19 cellular contexts compared by ENCODE assay signal in the genomic region with DNA sequence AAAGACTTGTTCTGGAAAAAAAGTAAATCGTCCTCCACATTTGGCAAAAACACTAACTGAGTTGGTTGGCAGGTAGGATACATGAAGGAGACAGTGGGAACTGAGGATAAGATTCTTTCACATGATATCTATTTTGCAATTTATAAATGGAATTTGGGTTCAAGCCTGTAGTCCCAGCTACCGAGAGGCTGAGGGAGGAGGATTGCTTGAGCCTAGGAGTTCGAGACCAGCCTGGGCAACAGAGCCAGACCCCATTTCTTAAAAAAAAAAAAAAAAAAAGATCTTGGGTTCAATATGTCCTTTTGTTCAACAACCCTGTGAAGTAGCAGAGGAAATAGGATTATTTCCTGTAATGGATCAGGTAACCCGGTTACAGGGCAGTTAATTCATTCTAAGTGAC. TPM values are rescaled to one million over a fixed set of nuclear protein-coding genes. Genes with fewer than 3 reads are reported as not detected.
DNase-seq lines count a peak whose midpoint lies in the region; ATAC-seq, FAIRE-seq and TF ChIP-seq lines count a peak whose summit lies in the region.
"Had no signal": no experiment of that assay in that cellular context is flagged by ENCODE, and none has a peak within 500 bp of the region (broad histone marks: within the 10 kb centered on the region; RNA-seq: fewer than 3 reads in every experiment).

No MANE protein-coding gene starts in this region.

- BruUV-seq in endothelial cell of umbilical vein (replicated peaks; lab: Mats Ljungman, UMichigan), result no TSS peak

- H3K79me2 ChIP-seq in endothelial cell of umbilical vein (ENCODE audit: control insufficient read depth, insufficient read depth, low read length), result no peaks in the 10 kb centered on the region
- H3K79me2 ChIP-seq in parathyroid adenoma, result no peaks in the 10 kb centered on the region
- H3K79me2 ChIP-seq in mesendoderm (ENCODE audit: control insufficient read depth, insufficient read depth, low read length), result no peaks in the 10 kb centered on the region

- no peak overlapping the region for H3K27ac Mint-ChIP-seq in natural killer cell treated with Interleukin-12 subunit alpha and Interleukin-12 subunit beta and Interleukin-15 and Interleukin-18, amount 100 ng/mL, for 72 hours
- no peak overlapping the region for H3K27ac Mint-ChIP-seq in natural killer cell
- no peak overlapping the region for H3K27ac Mint-ChIP-seq in stimulated activated naive CD8-positive, alpha-beta T cell treated with anti-CD3 and anti-CD28 coated beads, Interleukin-15, amount 100 ng/mL, for 72 hours
- H3K27ac Mint-ChIP-seq: CD4-positive, alpha-beta T cell had no signal

- no peaks in the 10 kb centered on the region for H4K20me1 ChIP-seq in endothelial cell of umbilical vein (replicated peaks; ENCODE audit: control insufficient read depth, extremely low read depth, insufficient read depth, low read length)

- H4K5ac ChIP-seq in mesendoderm (ENCODE audit: low read length), result no peak overlapping the region

- intact Hi-C loops in natural killer cell (cut with micrococcal nuclease) (no loop called here), endothelial cell of umbilical vein (cut with micrococcal nuclease) (no loop called here)

- H3K4me3 ChIP-seq in endothelial cell of umbilical vein (replicated peaks in 1 of 3; ENCODE audit: insufficient read depth in 1 of 3, low read depth in 1 of 3, low read length in 3 of 3) (no peak overlapping the region), parathyroid adenoma (ENCODE audit: low read depth, low read length) (no peak overlapping the region), mesendoderm (ENCODE audit: low read length) (no peak overlapping the region)
- H3K4me3 ChIP-seq: GM12878 had no signal

- H3K9ac ChIP-seq in endothelial cell of umbilical vein (replicated peaks; ENCODE audit: extremely low read depth, insufficient read depth, low read length) (no peak overlapping the region), parathyroid adenoma (no peak overlapping the region), mesendoderm (ENCODE audit: low read length) (no peak overlapping the region)

- H3K27me3 ChIP-seq in endothelial cell of umbilical vein (ENCODE audit: control insufficient read depth in 2 of 2, insufficient read depth in 2 of 2, low read length in 2 of 2) (no peaks in the 10 kb centered on the region), parathyroid adenoma (ENCODE audit: control insufficient read depth, insufficient read depth, low read length) (no peaks in the 10 kb centered on the region), mesendoderm (ENCODE audit: insufficient read depth, low read length, poor library complexity) (no peaks in the 10 kb centered on the region)

- H3K9me3 ChIP-seq in endothelial cell of umbilical vein (replicated peaks; ENCODE audit: control insufficient read depth, insufficient read depth, low read length), result no peaks in the 10 kb centered on the region
- H3K9me3 ChIP-seq in parathyroid adenoma (ENCODE audit: control insufficient read depth, low read length), result no peaks in the 10 kb centered on the region
- H3K9me3 ChIP-seq: BE2C had no signal

- WGBS in mesendoderm (ENCODE audit: extremely low coverage, insufficient coverage, low lambda C conversion rate), result no CpG with 5 or more reads among the region's 4 CpGs

- no peaks in the 10 kb centered on the region for H3K9me1 ChIP-seq in endothelial cell of umbilical vein (replicated peaks; ENCODE audit: control insufficient read depth, extremely low read depth, insufficient read depth, low read length)

- CTCF ChIA-PET in endothelial cell of umbilical vein (lab: Charles Lee), result interaction anchor here (1.3 to 4.0 kb wide), 4 partner anchors 8 to 168 kb away, joined by 4 to 32 read pairs (median 15); a partner anchor contains a TSS

- no peak overlapping the region for H2BK15ac ChIP-seq in mesendoderm (replicated peaks; ENCODE audit: low read depth)

- H3K4me2 ChIP-seq in endothelial cell of umbilical vein (ENCODE audit: insufficient read depth, low read length), result peak overlapping the region; percentile 9
- no peak overlapping the region for H3K4me2 ChIP-seq in parathyroid adenoma (ENCODE audit: low read length)
- no peak overlapping the region for H3K4me2 ChIP-seq in mesendoderm (ENCODE audit: low read length)

- H3K4me1 ChIP-seq in endothelial cell of umbilical vein (ENCODE audit: control insufficient read depth, extremely low read depth, insufficient read depth, low read length), result peaks cover 13% of the 10 kb centered on the region
- no peaks in the 10 kb centered on the region for H3K4me1 ChIP-seq in parathyroid adenoma
- no peaks in the 10 kb centered on the region for H3K4me1 ChIP-seq in mesendoderm (ENCODE audit: control insufficient read depth, low read depth, low read length)
- H3K4me1 ChIP-seq: BE2C had no signal

- H3K36me3 ChIP-seq in endothelial cell of umbilical vein (ENCODE audit: control insufficient read depth in 2 of 2, extremely low read depth in 1 of 2, insufficient read depth in 2 of 2, low read length in 2 of 2) (no peaks in the 10 kb centered on the region), parathyroid adenoma (ENCODE audit: control insufficient read depth, insufficient read depth, low read length) (no peaks in the 10 kb centered on the region), mesendoderm (ENCODE audit: control insufficient read depth, insufficient read depth, low read length) (no peaks in the 10 kb centered on the region)
- H3K36me3 ChIP-seq: BE2C had no signal

- H3K27ac ChIP-seq in endothelial cell of umbilical vein (ENCODE audit: insufficient read depth, low read depth, low read length), result no peak overlapping the region
- H3K27ac ChIP-seq in parathyroid adenoma, result peak overlapping the region; percentile 51
- H3K27ac ChIP-seq in mesendoderm (ENCODE audit: low read depth, low read length), result no peak overlapping the region

- H4K8ac ChIP-seq in mesendoderm (ENCODE audit: low read depth, low read length), result no peak overlapping the region

- no peak for FAIRE-seq in endothelial cell of umbilical vein (lab: Jason Lieb, UNC)
- FAIRE-seq: GM12878, H54, RCC 7860 had no signal

- POLR2A ChIA-PET in endothelial cell of umbilical vein (lab: Charles Lee), result interaction anchor here (2.2 kb wide), 1 partner anchor 97 kb away, joined by 9 read pairs; no protein-coding TSS in a partner anchor

- TF ChIP-seq CTCF in natural killer cell (IDR thresholded peaks at IDR 0.05) (no peak), endothelial cell of umbilical vein (IDR thresholded peaks at IDR 0.05; ENCODE audit: extremely low read depth in 1 of 2, insufficient read depth in 1 of 2, low read depth in 1 of 2, low read length in 2 of 2) (no peak), parathyroid adenoma (IDR thresholded peaks at IDR 0.05) (no peak)

- no peak overlapping the region for H3K18ac ChIP-seq in mesendoderm (ENCODE audit: low read length)

- no peak for DNase-seq in natural killer cell treated with Interleukin-12 subunit alpha and Interleukin-12 subunit beta and Interleukin-15 and Interleukin-18, amount 100 ng/mL, for 72 hours (ENCODE audit: low spot score)
- DNase-seq in natural killer cell (no peak), endothelial cell of umbilical vein (ENCODE audit: low read depth, low spot score) (no peak), mesendoderm (no peak), NAMALWA (ENCODE audit: low spot score) (no peak)
- no peak for DNase-seq in stimulated activated naive CD8-positive, alpha-beta T cell treated with anti-CD3 and anti-CD28 coated beads, Interleukin-15, amount 100 ng/mL, for 72 hours
- DNase-seq: BE2C; CD4-positive, alpha-beta T cell; COR-L47; DMS79 treated with DMSO at 0.1 percent for 48 hours; IMR-90; NCI-H2081; NCI-H2171; NCI-H345; NCI-H524 treated with DMSO at 0.1 percent for 48 hours had no signal

- no peaks in the 10 kb centered on the region for H3K36me3 Mint-ChIP-seq in natural killer cell treated with Interleukin-12 subunit alpha and Interleukin-12 subunit beta and Interleukin-15 and Interleukin-18, amount 100 ng/mL, for 72 hours
- H3K36me3 Mint-ChIP-seq in natural killer cell, result no peaks in the 10 kb centered on the region

- no peak overlapping the region for H3K23ac ChIP-seq in mesendoderm (ENCODE audit: low read length)

- H3K56ac ChIP-seq in mesendoderm (ENCODE audit: low read length), result no peak overlapping the region

- H3K4ac ChIP-seq in mesendoderm (ENCODE audit: low read depth, low read length), result no peak overlapping the region

- no peaks in the 10 kb centered on the region for H3K9me3 Mint-ChIP-seq in natural killer cell treated with Interleukin-12 subunit alpha and Interleukin-12 subunit beta and Interleukin-15 and Interleukin-18, amount 100 ng/mL, for 72 hours
- no peaks in the 10 kb centered on the region for H3K9me3 Mint-ChIP-seq in natural killer cell
- no peaks in the 10 kb centered on the region for H3K9me3 Mint-ChIP-seq in stimulated activated naive CD8-positive, alpha-beta T cell treated with anti-CD3 and anti-CD28 coated beads, Interleukin-15, amount 100 ng/mL, for 72 hours
- H3K9me3 Mint-ChIP-seq: CD4-positive, alpha-beta T cell had no signal

- ATAC-seq in natural killer cell treated with Interleukin-12 subunit alpha and Interleukin-12 subunit beta and Interleukin-15 and Interleukin-18, amount 100 ng/mL, for 72 hours, result no peak
- no peak for ATAC-seq in natural killer cell
- ATAC-seq in stimulated activated naive CD8-positive, alpha-beta T cell treated with anti-CD3 and anti-CD28 coated beads, Interleukin-15, amount 100 ng/mL, for 72 hours, result no peak
- ATAC-seq: GM12878 had no signal

- H2BK5ac ChIP-seq in mesendoderm (ENCODE audit: low read length), result no peak overlapping the region

- H3K4me1 Mint-ChIP-seq in natural killer cell treated with Interleukin-12 subunit alpha and Interleukin-12 subunit beta and Interleukin-15 and Interleukin-18, amount 100 ng/mL, for 72 hours (ENCODE audit: low read depth in 2 of 2), result peaks cover 5 to 12% of the 10 kb centered on the region in 2 donors
- peaks cover 5 to 13% of the 10 kb centered on the region in 2 donors for H3K4me1 Mint-ChIP-seq in natural killer cell
- peaks cover 16% of the 10 kb centered on the region for H3K4me1 Mint-ChIP-seq in stimulated activated naive CD8-positive, alpha-beta T cell treated with anti-CD3 and anti-CD28 coated beads, Interleukin-15, amount 100 ng/mL, for 72 hours

- no peak overlapping the region for H2AK5ac ChIP-seq in mesendoderm (ENCODE audit: low read length)

- H3K27me3 Mint-ChIP-seq in natural killer cell treated with Interleukin-12 subunit alpha and Interleukin-12 subunit beta and Interleukin-15 and Interleukin-18, amount 100 ng/mL, for 72 hours, result peaks cover 21 to 71% of the 10 kb centered on the region in 2 donors
- peaks cover 38 to 55% of the 10 kb centered on the region in 2 donors for H3K27me3 Mint-ChIP-seq in natural killer cell (ENCODE audit: low read depth in 2 of 2)
- H3K27me3 Mint-ChIP-seq in stimulated activated naive CD8-positive, alpha-beta T cell treated with anti-CD3 and anti-CD28 coated beads, Interleukin-15, amount 100 ng/mL, for 72 hours, result peaks cover 64% of the 10 kb centered on the region

- H3K79me1 ChIP-seq in mesendoderm (ENCODE audit: low read length), result no peaks in the 10 kb centered on the region

- H2AFZ ChIP-seq in endothelial cell of umbilical vein (ENCODE audit: low read depth, low read length), result no peak overlapping the region
- no peak overlapping the region for H2AFZ ChIP-seq in parathyroid adenoma

- no peak for TF ChIP-seq POLR2A in endothelial cell of umbilical vein (IDR thresholded peaks at IDR 0.05; ENCODE audit: low read depth, low read length)

- dilution Hi-C loops in endothelial cell of umbilical vein (cut with MboI; ENCODE audit: extremely low pct_ligation_motif_present, low sequenced_read_pairs), result no loop called here

- H3K4me3 Mint-ChIP-seq in natural killer cell treated with Interleukin-12 subunit alpha and Interleukin-12 subunit beta and Interleukin-15 and Interleukin-18, amount 100 ng/mL, for 72 hours, result peak overlapping the region; percentile 26
- H3K4me3 Mint-ChIP-seq in natural killer cell, result no peak overlapping the region
- H3K4me3 Mint-ChIP-seq in stimulated activated naive CD8-positive, alpha-beta T cell treated with anti-CD3 and anti-CD28 coated beads, Interleukin-15, amount 100 ng/mL, for 72 hours, result no peak overlapping the region
- H3K4me3 Mint-ChIP-seq: CD4-positive, alpha-beta T cell had no signal

- no peak overlapping the region for H2BK120ac ChIP-seq in mesendoderm (ENCODE audit: low read depth, low read length)

RNA-seq across cellular contexts. Expression of a gene that starts 35.7 kb away (rescaled TPM):
- not detected for total RNA-seq in natural killer cell treated with Interleukin-12 subunit alpha and Interleukin-12 subunit beta and Interleukin-15 and Interleukin-18, amount 100 ng/mL, for 72 hours
- total RNA-seq in natural killer cell (1 to 10 TPM in 1 of 3 donors, under 1 TPM in 1, not detected in 1; 0.53 to 1.3 TPM), endothelial cell of umbilical vein (0.65 TPM in 1 of 2 replicates, not detected in the other)
- 0.08 TPM in 1 of 2 replicates, not detected in the other for polyA plus RNA-seq in endothelial cell of umbilical vein
- polyA plus RNA-seq in endothelial cell of umbilical vein (2011; cell fraction: cytosol; rRNA removed), result 0.06 and 0.11 TPM in 2 replicates
- polyA plus RNA-seq in endothelial cell of umbilical vein (2011; cell fraction: nucleus; rRNA removed), result 0.14 TPM in 1 of 2 replicates, not detected in the other
- not detected in 2 replicates for polyA plus RNA-seq in endothelial cell of umbilical vein (2012)
- polyA minus RNA-seq in endothelial cell of umbilical vein, result 0.45 TPM in 1 of 2 replicates, not detected in the other
- not detected for polyA minus RNA-seq in endothelial cell of umbilical vein (2011; cell fraction: cytosol; rRNA and poly(A)+ RNA removed)
- 0.24 TPM in 1 of 2 replicates, not detected in the other for polyA minus RNA-seq in endothelial cell of umbilical vein (2011; cell fraction: nucleus; rRNA and poly(A)+ RNA removed)
- 0.06 TPM for polyA plus RNA-seq in mesendoderm (2013, experiment 1 of 2)
- 0.07 TPM for polyA plus RNA-seq in mesendoderm (2013, experiment 2 of 2)
- total RNA-seq: CD4-positive, alpha-beta T cell; IMR-90 had no signal
- polyA plus RNA-seq: GM12878, IMR-90 had no signal
